Comparison of ENCODE assay signal across 22 cellular contexts in genomic region chr13:27496851-27497250, GRCh38. TPM values are rescaled to one million over a fixed set of nuclear protein-coding genes. Genes with fewer than 3 reads are reported as not detected.
A peak's percentile ranks its signal among the peaks of the same experiment; 100 is the strongest.
DNase-seq lines count a peak whose midpoint lies in the region.
"Had no signal": no experiment of that assay in that cellular context is flagged by ENCODE, and none has a peak within 500 bp of the region (broad histone marks: within the 10 kb centered on the region; RNA-seq: fewer than 3 reads in every experiment).

No MANE protein-coding gene starts in this region.

- no peaks in the 10 kb centered on the region for H3K27me3 ChIP-seq in H7 (ENCODE audit: control insufficient read depth, insufficient read depth, low read length)

- no peaks in the 10 kb centered on the region for H3K36me3 ChIP-seq in H7 (replicated peaks; ENCODE audit: control insufficient read depth, insufficient read depth, low read length)
- H3K36me3 ChIP-seq: HAP-1 had no signal

- DNase-seq in NCI-H1092 treated with DMSO at 0.1 percent for 48 hours (lab: John Stamatoyannopoulos, UW) (peak; percentile 15), NCI-H1092 (lab: John Stamatoyannopoulos, UW) (no peak), NCI-H526 treated with DMSO at 0.1 percent for 48 hours (lab: John Stamatoyannopoulos, UW) (peak; percentile 8), cerebellar cortex (ENCODE audit: low spot score) (peak; percentile 22), retina (peak; percentile 34), H7 (no peak), NCI-H82 treated with DMSO at 0.1 percent for 48 hours (lab: John Stamatoyannopoulos, UW; ENCODE audit: unreplicated experiment) (no peak), DMS53 treated with DMSO at 0.1 percent for 48 hours (lab: John Stamatoyannopoulos, UW; ENCODE audit: unreplicated experiment) (no peak)
- DNase-seq: DMS 273 treated with DMSO at 0.1 percent for 48 hours; DND-41; KBM-7; MM.1S; NCI-H1105; NCI-H1694; NCI-H2081; NCI-H2171; NCI-H345; NCI-H524; NK-92 treated with Interleukin-12 subunit alpha and Interleukin-12 subunit beta, amount 100 ng/mL, for 24 hours; SIG-M5; SK-N-SH had no signal

- H3K4me3 ChIP-seq in H7 (ENCODE audit: insufficient read depth, low read depth, low read length) = no peak overlapping the region
- H3K4me3 ChIP-seq: HAP-1 had no signal

RNA-seq across cellular contexts. Expression of gene MTIF3, which starts 46.5 kb away (rescaled TPM):
- 29.9 and 64.9 TPM in 2 replicates for total RNA-seq in H7 (2014; rRNA removed; shearing (Covaris generic))

Comparison
In these comparisons a context has a peak if more than half of its experiments do, and no peak if none do; other contexts are left out.
1. DNase-seq: peak in NCI-H1092 treated with DMSO at 0.1 percent for 48 hours (single experiment), NCI-H526 treated with DMSO at 0.1 percent for 48 hours (single experiment), cerebellar cortex (single experiment) and retina (single experiment); none in NCI-H1092 (single experiment), H7 (single experiment), NCI-H82 treated with DMSO at 0.1 percent for 48 hours (single experiment) and DMS53 treated with DMSO at 0.1 percent for 48 hours (single experiment).